Comparison of ENCODE assay signal across 11 cellular contexts in the genomic region with DNA sequence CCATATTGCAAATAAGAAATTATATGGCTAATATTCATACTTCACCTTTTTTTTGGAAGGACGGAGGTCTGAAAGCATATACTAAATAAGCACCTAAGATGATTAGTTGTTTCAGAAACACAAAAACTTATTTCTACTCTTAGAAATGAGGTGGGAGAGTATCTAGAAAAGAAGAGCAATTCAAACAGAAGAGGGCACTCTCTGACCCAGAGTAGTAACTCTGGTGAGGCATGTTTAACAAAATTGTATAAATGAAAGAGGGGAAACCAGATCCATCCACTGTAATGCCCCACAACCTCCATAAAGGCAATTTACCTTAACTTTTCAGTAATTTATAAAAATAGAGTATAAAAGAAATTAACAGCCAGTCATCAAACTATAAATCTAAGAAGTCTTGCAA.
DNase-seq lines count a peak whose midpoint lies in the region; ATAC-seq, FAIRE-seq and TF ChIP-seq lines count a peak whose summit lies in the region.
"Had no signal": no experiment of that assay in that cellular context is flagged by ENCODE, and none has a peak within 500 bp of the region (broad histone marks: within the 10 kb centered on the region; RNA-seq: fewer than 3 reads in every experiment).

No MANE protein-coding gene starts in this region.

- FAIRE-seq in small intestine (lab: Jason Lieb, UNC), result no peak

- no peaks in the 10 kb centered on the region for H3K9me3 ChIP-seq in small intestine (ENCODE audit: control insufficient read depth, low read depth)
- H3K9me3 ChIP-seq: gastrocnemius medialis, neutrophil had no signal

- no peaks in the 10 kb centered on the region for H3K36me3 ChIP-seq in H7 (replicated peaks; ENCODE audit: control insufficient read depth, insufficient read depth, low read length)
- H3K36me3 ChIP-seq in small intestine (ENCODE audit: control insufficient read depth in 2 of 2, insufficient read depth in 2 of 2, low read length in 2 of 2), result no peaks in the 10 kb centered on the region
- H3K36me3 ChIP-seq: gastrocnemius medialis, neutrophil had no signal

- no peak overlapping the region for H3K4me3 ChIP-seq in AG10803 (ENCODE audit: low read length)
- H3K4me3 ChIP-seq in H7 (ENCODE audit: insufficient read depth, low read depth, low read length), result no peak overlapping the region
- no peak overlapping the region for H3K4me3 ChIP-seq in small intestine (ENCODE audit: low read depth in 1 of 2, low read length in 2 of 2)
- H3K4me3 ChIP-seq: gastrocnemius medialis had no signal

- peak; percentile 1 for DNase-seq in AG10803 (ENCODE audit: low read depth)
- peak; percentile 33 for DNase-seq in H7
- peak; percentile 35 for DNase-seq in RKO (ENCODE audit: low spot score)
- peak; percentile 17 for DNase-seq in foreskin melanocyte
- DNase-seq in small intestine, result no peak
- DNase-seq in NCI-H2171 (lab: John Stamatoyannopoulos, UW), result no peak
- DNase-seq: DMS79, gastrocnemius medialis had no signal

- no peaks in the 10 kb centered on the region for H3K27me3 ChIP-seq in H7 (ENCODE audit: control insufficient read depth, insufficient read depth, low read length)
- H3K27me3 ChIP-seq in small intestine (ENCODE audit: control insufficient read depth in 2 of 2, insufficient read depth in 2 of 2, low read length in 2 of 2), result no peaks in the 10 kb centered on the region
- H3K27me3 ChIP-seq: gastrocnemius medialis, neutrophil had no signal

- 30 to 71% (median 33%) methylated on average over 1 of the region's 1 CpG for WGBS in small intestine, 3 donors

- H3K4me1 ChIP-seq in small intestine (ENCODE audit: control insufficient read depth in 2 of 2, insufficient read depth in 1 of 2, low read depth in 1 of 2, low read length in 1 of 2), result no peaks in the 10 kb centered on the region

- ATAC-seq in GM21515 (IDR thresholded peaks at IDR 0.05; ENCODE audit: unreplicated experiment) (no peak), GM21786 (IDR thresholded peaks at IDR 0.05; ENCODE audit: unreplicated experiment) (no peak)
- ATAC-seq: gastrocnemius medialis had no signal

- TF ChIP-seq CTCF in AG10803 (conservative IDR thresholded peaks at IDR 0.05; ENCODE audit: low read length), result peak; percentile 32

- no peak overlapping the region for H3K27ac ChIP-seq in small intestine (ENCODE audit: low read depth in 1 of 2, low read length in 1 of 2)
- H3K27ac ChIP-seq: gastrocnemius medialis, neutrophil had no signal

Comparison
In these comparisons a context has a peak if more than half of its experiments do, and no peak if none do; other contexts are left out.
1. DNase-seq: peak in AG10803 (single experiment), H7 (single experiment), RKO (single experiment) and foreskin melanocyte (single experiment); none in small intestine (single experiment) and NCI-H2171 (single experiment).